21 cellular contexts compared by ENCODE assay signal in genomic region chrX:23381099-23381498, GRCh38. TPM values are rescaled to one million over a fixed set of nuclear protein-coding genes. Genes with fewer than 3 reads are reported as not detected.
"Had no signal": no experiment of that assay in that cellular context is flagged by ENCODE, and none has a peak within 500 bp of the region (broad histone marks: within the 10 kb centered on the region; RNA-seq: fewer than 3 reads in every experiment).

No MANE protein-coding gene starts in this region.

- H3K27me3 ChIP-seq: gastrocnemius medialis, neural progenitor cell, right lobe of liver, stomach, thyroid gland, upper lobe of left lung had no signal

- H3K4me1 ChIP-seq: gastrocnemius medialis, neural progenitor cell, parathyroid adenoma, right lobe of liver, stomach, thyroid gland, upper lobe of left lung had no signal

- ATAC-seq: esophagus mucosa; gastrocnemius medialis; right lobe of liver; stimulated activated naive B cell treated with anti-CD40 and anti-IgM and Interleukin-4, amounts not matched to agents 10 μg/mL and 1 μg/mL and 100 μg/mL, for 72 hours had no signal

- H3K36me3 ChIP-seq: gastrocnemius medialis, neural progenitor cell, right lobe of liver, stomach, thyroid gland, upper lobe of left lung had no signal

- H3K9ac ChIP-seq: neural progenitor cell, parathyroid adenoma had no signal

- H3K36me3 Mint-ChIP-seq: memory B cell; neural progenitor cell; stimulated activated naive B cell treated with anti-CD40 and anti-IgM and Interleukin-4, amounts not matched to agents 10 μg/mL and 1 μg/mL and 100 μg/mL, for 72 hours had no signal

- DNase-seq: dorsolateral prefrontal cortex; effector CD4-positive, alpha-beta T cell; foreskin fibroblast; gastrocnemius medialis; right lobe of liver; small intestine; stimulated activated CD4-positive, alpha-beta T cell treated with anti-CD3 and anti-CD28 coated beads, Interleukin-15, amount 100 ng/mL, for 24 hours; stimulated activated CD4-positive, alpha-beta T cell treated with anti-CD3 and anti-CD28 coated beads, Interleukin-2, amount 100 ng/mL, for 48 hours; stimulated activated naive B cell treated with anti-CD40 and anti-IgM and Interleukin-4, amounts not matched to agents 10 μg/mL and 1 μg/mL and 100 μg/mL, for 72 hours; stomach; thyroid gland; upper lobe of left lung had no signal

- H3K27ac Mint-ChIP-seq: memory B cell; stimulated activated naive B cell treated with anti-CD40 and anti-IgM and Interleukin-4, amounts not matched to agents 10 μg/mL and 1 μg/mL and 100 μg/mL, for 72 hours had no signal

- H3K9me3 Mint-ChIP-seq: memory B cell; nephron; neural progenitor cell; stimulated activated naive B cell treated with anti-CD40 and anti-IgM and Interleukin-4, amounts not matched to agents 10 μg/mL and 1 μg/mL and 100 μg/mL, for 72 hours had no signal

- H3K27me3 Mint-ChIP-seq: progenitor cell of endocrine pancreas had no signal

- H3K27ac ChIP-seq: epithelial cell of prostate, gastrocnemius medialis, neural progenitor cell, parathyroid adenoma, right lobe of liver, thyroid gland, upper lobe of left lung had no signal

- H3K4me3 ChIP-seq: dorsolateral prefrontal cortex, gastrocnemius medialis, lung, neural progenitor cell, right lobe of liver, stomach, thyroid gland, upper lobe of left lung had no signal

- H3K4me3 Mint-ChIP-seq: nephron, neural progenitor cell had no signal

- H3K9me3 ChIP-seq: gastrocnemius medialis, right lobe of liver, stomach, thyroid gland, upper lobe of left lung had no signal

RNA-seq across cellular contexts. Expression of gene PTCHD1, which starts 46.5 kb away (rescaled TPM):
- total RNA-seq: osteoblast had no signal
